ENCODE assay signal across 8 cellular contexts in the genomic region with DNA sequence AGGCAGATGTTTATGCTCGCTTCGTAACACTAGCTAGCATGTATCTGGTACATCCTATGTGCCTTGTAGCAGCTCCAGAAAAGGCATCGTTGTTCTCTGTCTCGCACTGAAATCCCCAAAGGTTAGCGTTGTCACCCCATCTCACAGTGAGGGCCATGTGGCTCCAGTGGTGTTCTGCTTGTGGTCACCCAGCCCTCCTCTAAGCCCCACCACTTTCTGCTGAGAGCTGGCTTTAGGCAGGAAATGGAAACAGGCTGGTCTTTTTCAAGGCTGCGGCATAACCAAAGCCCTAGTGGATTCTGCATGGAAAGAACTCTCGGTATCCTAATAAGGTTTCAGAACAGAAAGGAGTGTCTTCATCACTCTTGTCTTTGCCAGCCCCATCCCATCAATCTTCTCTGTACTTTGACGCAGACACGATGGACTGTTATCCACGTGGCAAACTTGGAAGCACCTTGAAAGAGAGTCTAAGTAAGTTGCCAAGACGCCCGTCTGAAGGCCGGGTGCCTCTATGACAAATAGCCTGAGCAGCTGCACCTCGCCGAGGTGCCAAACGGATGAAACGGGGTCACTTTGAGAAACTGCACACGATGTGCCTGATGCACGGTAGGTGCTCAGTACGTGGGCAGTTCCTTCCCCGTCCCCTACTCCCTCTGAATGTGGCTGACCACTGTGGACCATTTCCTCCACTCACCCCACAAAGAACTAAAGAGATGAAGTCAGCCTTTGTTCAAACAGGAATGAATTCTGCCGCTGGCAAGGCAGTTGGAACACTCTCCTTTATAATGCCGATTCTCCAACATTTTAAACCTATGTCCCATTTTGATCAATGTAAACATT. TPM values are rescaled to one million over a fixed set of nuclear protein-coding genes. Genes with fewer than 3 reads are reported as not detected.
A peak's percentile ranks its signal among the peaks of the same experiment; 100 is the strongest.
DNase-seq lines count a peak whose midpoint lies in the region; ATAC-seq and TF ChIP-seq lines count a peak whose summit lies in the region.
"Had no signal": no experiment of that assay in that cellular context is flagged by ENCODE, and none has a peak within 500 bp of the region (broad histone marks: within the 10 kb centered on the region; RNA-seq: fewer than 3 reads in every experiment).

No MANE protein-coding gene starts in this region.

- TF ChIP-seq CTCF in Loucy (conservative IDR thresholded peaks at IDR 0.05; ENCODE audit: low read length) (no peak), esophagus squamous epithelium (IDR thresholded peaks at IDR 0.05) (no peak)

- no peak overlapping the region for H3K9ac ChIP-seq in Loucy (ENCODE audit: low read depth, low read length, poor library complexity, severe bottlenecking)
- H3K9ac ChIP-seq in skeletal muscle satellite cell (ENCODE audit: low read depth, low read length) = peak overlapping the region; percentile 19

- no peaks in the 10 kb centered on the region for H3K9me2 ChIP-seq in Loucy (replicated peaks; ENCODE audit: low read depth, low read length)

- DNase-seq in esophagus squamous epithelium (lab: John Stamatoyannopoulos, UW) (no peak), HT-29 (ENCODE audit: low spot score) (no peak), DMS153 treated with DMSO at 0.1 percent for 48 hours (lab: John Stamatoyannopoulos, UW; ENCODE audit: unreplicated experiment) (no peak)

- H3K79me2 ChIP-seq in Loucy (ENCODE audit: insufficient read depth, low read length) = no peaks in the 10 kb centered on the region

- H3K9me3 ChIP-seq in Loucy (ENCODE audit: insufficient read depth, low read depth, low read length) (peaks cover under 1% of the 10 kb centered on the region), esophagus squamous epithelium (no peaks in the 10 kb centered on the region), skeletal muscle satellite cell (replicated peaks; ENCODE audit: low read length) (no peaks in the 10 kb centered on the region)

- H3K4me1 ChIP-seq in Loucy (ENCODE audit: insufficient read depth, low read length, poor library complexity, severe bottlenecking) (peaks cover 80% of the 10 kb centered on the region), esophagus squamous epithelium (peaks cover 10 to 48% (median 20%) of the 10 kb centered on the region in 3 donors), skeletal muscle satellite cell (ENCODE audit: control insufficient read depth, insufficient read depth, low read length) (peaks cover 46% of the 10 kb centered on the region)

- no peaks in the 10 kb centered on the region for H3K36me3 ChIP-seq in Loucy (ENCODE audit: insufficient read depth, low read length)
- no peaks in the 10 kb centered on the region for H3K36me3 ChIP-seq in esophagus squamous epithelium
- no peaks in the 10 kb centered on the region for H3K36me3 ChIP-seq in skeletal muscle satellite cell (ENCODE audit: insufficient read depth, low read length)

- H4K20me1 ChIP-seq in Loucy (ENCODE audit: insufficient read depth, low read length, poor library complexity, severe bottlenecking) = no peaks in the 10 kb centered on the region

- 0 out of 2 replicates have a peak, but pooled peaks cover 4% of the 10 kb centered on the region for H3F3A ChIP-seq in Loucy (ENCODE audit: low read depth)

- H2AFZ ChIP-seq in Loucy (ENCODE audit: low read length) = peak overlapping the region; percentile 45; the same call in 1 of the 2 replicates

- intact Hi-C loops in esophagus squamous epithelium (cut with DNase I) = no loop called here

- TF ChIP-seq POLR2A in esophagus squamous epithelium (IDR thresholded peaks at IDR 0.05) = no peak

- H3K27me3 ChIP-seq in Loucy (ENCODE audit: insufficient read depth, low read length, poor library complexity, severe bottlenecking) (no peaks in the 10 kb centered on the region), esophagus squamous epithelium (no peaks in the 10 kb centered on the region), skeletal muscle satellite cell (ENCODE audit: control insufficient read depth, insufficient read depth, low read length) (no peaks in the 10 kb centered on the region)

- H3K4me3 ChIP-seq in Loucy (ENCODE audit: low read length, poor library complexity, severe bottlenecking) = no peak overlapping the region
- peak overlapping the region in 1 of 4 donors; percentile 40 for H3K4me3 ChIP-seq in esophagus squamous epithelium
- H3K4me3 ChIP-seq in skeletal muscle satellite cell (ENCODE audit: low read length) = peak overlapping the region; percentile 26
- H3K4me3 ChIP-seq: SK-N-MC had no signal

- H3K4me2 ChIP-seq in Loucy (ENCODE audit: low read depth, low read length, poor library complexity, severe bottlenecking) (peak overlapping the region; percentile 24), skeletal muscle satellite cell (ENCODE audit: low read length) (peak overlapping the region; percentile 67)

- ATAC-seq in GM19463 (IDR thresholded peaks at IDR 0.05; ENCODE audit: unreplicated experiment) (peak; percentile 20), HG02884 (IDR thresholded peaks at IDR 0.05; ENCODE audit: unreplicated experiment) (no peak)

- WGBS in esophagus squamous epithelium, 2 donors = 29 to 35% methylated on average over 18 to 23 of the region's 23 CpGs

- H3K27ac ChIP-seq in esophagus squamous epithelium = peak overlapping the region; percentile 47 to 81 (median 71)
- H3K27ac ChIP-seq: SK-N-MC had no signal

RNA-seq across cellular contexts. Expression of a gene that starts 57.8 kb away (rescaled TPM):
- 10 to 100 TPM; 16.9 to 47.5 (median 24.3) TPM for total RNA-seq in esophagus squamous epithelium
- total RNA-seq in skeletal muscle satellite cell (2012; rRNA removed) = 15.9 and 23.3 TPM in 2 replicates
- 12.3 and 22.3 TPM in 2 replicates for total RNA-seq in HT-29 (2014; rRNA removed; shearing (Covaris generic))
